Comparison of ENCODE assay signal across 20 cellular contexts in the genomic region with DNA sequence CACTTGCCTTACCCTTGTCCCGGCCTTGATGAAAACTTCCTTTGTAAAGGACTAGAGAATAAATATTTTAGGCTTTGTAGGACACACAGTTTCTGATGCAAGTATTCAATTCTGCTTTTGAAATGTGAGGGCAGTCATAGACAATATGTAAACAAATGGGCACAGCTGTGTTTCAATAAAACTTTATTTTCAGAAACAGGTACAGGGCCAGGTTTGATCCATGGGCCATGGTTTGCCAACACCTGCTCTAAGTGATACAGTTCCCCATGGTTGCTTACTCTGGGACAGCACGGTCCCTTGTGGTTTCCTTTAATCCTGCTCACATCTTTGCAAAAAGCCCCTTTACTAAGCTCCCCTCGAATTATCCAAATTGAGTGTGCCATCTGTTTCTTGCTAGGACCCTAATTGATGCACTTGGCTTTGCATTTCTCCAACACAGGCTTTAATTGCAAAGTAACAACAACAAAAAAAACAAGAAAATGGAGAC. TPM values are rescaled to one million over a fixed set of nuclear protein-coding genes. Genes with fewer than 3 reads are reported as not detected.
"Had no signal": no experiment of that assay in that cellular context is flagged by ENCODE, and none has a peak within 500 bp of the region (broad histone marks: within the 10 kb centered on the region; RNA-seq: fewer than 3 reads in every experiment).

No MANE protein-coding gene starts in this region.

- ATAC-seq: effector memory CD8-positive, alpha-beta T cell; gastrocnemius medialis; left lobe of liver; naive thymus-derived CD4-positive, alpha-beta T cell; sciatic nerve; stimulated activated naive B cell treated with anti-CD40 and anti-IgM and Interleukin-4, amounts not matched to agents 10 μg/mL and 1 μg/mL and 100 μg/mL, for 72 hours had no signal

- H3K4me3 Mint-ChIP-seq: effector memory CD8-positive, alpha-beta T cell; naive thymus-derived CD4-positive, alpha-beta T cell; nephron progenitor cell; stimulated activated naive B cell treated with anti-CD40 and anti-IgM and Interleukin-4, amounts not matched to agents 10 μg/mL and 1 μg/mL and 100 μg/mL, for 72 hours had no signal

- H3K9me3 Mint-ChIP-seq: nephron progenitor cell had no signal

- H3K27me3 Mint-ChIP-seq: effector memory CD8-positive, alpha-beta T cell; naive thymus-derived CD4-positive, alpha-beta T cell; stimulated activated naive B cell treated with anti-CD40 and anti-IgM and Interleukin-4, amounts not matched to agents 10 μg/mL and 1 μg/mL and 100 μg/mL, for 72 hours had no signal

- H3K27ac Mint-ChIP-seq: effector memory CD8-positive, alpha-beta T cell; naive thymus-derived CD4-positive, alpha-beta T cell; nephron progenitor cell; stimulated activated naive B cell treated with anti-CD40 and anti-IgM and Interleukin-4, amounts not matched to agents 10 μg/mL and 1 μg/mL and 100 μg/mL, for 72 hours had no signal

- H3K4me1 Mint-ChIP-seq: naive thymus-derived CD4-positive, alpha-beta T cell; nephron progenitor cell; stimulated activated naive B cell treated with anti-CD40 and anti-IgM and Interleukin-4, amounts not matched to agents 10 μg/mL and 1 μg/mL and 100 μg/mL, for 72 hours had no signal

- H3K36me3 Mint-ChIP-seq: naive thymus-derived CD4-positive, alpha-beta T cell; stimulated activated naive B cell treated with anti-CD40 and anti-IgM and Interleukin-4, amounts not matched to agents 10 μg/mL and 1 μg/mL and 100 μg/mL, for 72 hours had no signal

- DNase-seq: effector memory CD8-positive, alpha-beta T cell; gastrocnemius medialis; islet precursor cell; mammary epithelial cell; naive thymus-derived CD4-positive, alpha-beta T cell; nephron progenitor cell; spleen; stimulated activated CD4-positive, alpha-beta T cell treated with anti-CD3 and anti-CD28 coated beads, Interleukin-15, amount 100 ng/mL, for 24 hours; stimulated activated CD4-positive, alpha-beta T cell treated with anti-CD3 and anti-CD28 coated beads, Interleukin-1b, Interleukin-23, amount 100 ng/mL, for 48 hours; stimulated activated CD4-positive, alpha-beta T cell treated with anti-CD3 and anti-CD28 coated beads, Interleukin-4, amount 100 ng/mL, for 4 hours; stimulated activated naive B cell treated with anti-CD40 and anti-IgM and Interleukin-4, amounts not matched to agents 10 μg/mL and 1 μg/mL and 100 μg/mL, for 72 hours; stomach; substantia nigra; transverse colon had no signal

RNA-seq across cellular contexts. Expression of a gene that starts 37.5 kb away (rescaled TPM):
- total RNA-seq: fibroblast of villous mesenchyme; mesenteric fat pad; mononuclear cell; naive thymus-derived CD4-positive, alpha-beta T cell; spleen; thoracic aorta had no signal
